In the genomic region with DNA sequence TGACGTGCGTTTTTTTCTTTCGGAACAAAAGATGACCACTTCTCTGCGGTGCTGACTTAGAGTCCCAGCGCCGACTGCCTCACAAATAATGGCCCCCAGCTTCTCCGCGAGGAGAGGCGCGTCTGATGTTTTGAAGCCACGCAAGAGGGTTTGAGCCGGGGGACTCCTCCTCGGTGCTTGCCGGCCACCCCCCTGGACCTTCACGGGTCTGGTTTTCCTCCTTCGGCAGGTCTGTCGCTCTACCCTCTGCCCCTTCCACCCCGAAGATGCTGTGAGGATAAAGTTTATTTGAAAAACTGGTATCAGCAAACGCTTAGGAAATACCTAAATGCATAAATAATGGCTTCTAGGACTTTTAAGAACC, we compare ENCODE assay signal across 8 cellular contexts. TPM values are rescaled to one million over a fixed set of nuclear protein-coding genes. Genes with fewer than 3 reads are reported as not detected.
A peak's percentile ranks its signal among the peaks of the same experiment; 100 is the strongest.
DNase-seq lines count a peak whose midpoint lies in the region; ATAC-seq and TF ChIP-seq lines count a peak whose summit lies in the region.

No MANE protein-coding gene starts in this region.

- peaks cover 35% of the 10 kb centered on the region for H3K4me1 ChIP-seq in suprapubic skin

- no peak for DNase-seq in stimulated activated naive CD8-positive, alpha-beta T cell treated with anti-CD3 and anti-CD28 coated beads, Interleukin-15, Interleukin-2, amounts not matched to agents 100 U/mL and 50 U/mL, for 24 hours
- DNase-seq in activated naive CD4-positive, alpha-beta T cell treated with anti-CD3 and anti-CD28 coated beads, Interleukin-2, amount 50 U/mL, for 72 hours (ENCODE audit: low spot score in 2 of 2) = peak in 1 of 2 donors; percentile 17
- DNase-seq in immature natural killer cell (no peak), suprapubic skin (ENCODE audit: low spot score in 2 of 2) (no peak), HCEC 1CT (no peak), H4 (ENCODE audit: low spot score) (no peak)

- H3K4me3 Mint-ChIP-seq in stimulated activated naive CD8-positive, alpha-beta T cell treated with anti-CD3 and anti-CD28 coated beads, Interleukin-15, Interleukin-2, amounts not matched to agents 100 ng/mL and 50 ng/mL, for 24 hours = peak overlapping the region; percentile 95
- peak overlapping the region; percentile 94 to 98 (median 96) for H3K4me3 Mint-ChIP-seq in immature natural killer cell

- no peaks in the 10 kb centered on the region for H3K27me3 Mint-ChIP-seq in stimulated activated naive CD8-positive, alpha-beta T cell treated with anti-CD3 and anti-CD28 coated beads, Interleukin-15, Interleukin-2, amounts not matched to agents 100 ng/mL and 50 ng/mL, for 24 hours
- peaks cover 0 to 11% (median 9%) of the 10 kb centered on the region in 3 donors for H3K27me3 Mint-ChIP-seq in immature natural killer cell (ENCODE audit: low read depth in 3 of 3)

- no peak for TF ChIP-seq EP300 in suprapubic skin (IDR thresholded peaks at IDR 0.05)

- peak overlapping the region; percentile 99 for H3K4me3 ChIP-seq in suprapubic skin

- H3K27me3 ChIP-seq in suprapubic skin = no peaks in the 10 kb centered on the region

- ATAC-seq in stimulated activated naive CD8-positive, alpha-beta T cell treated with anti-CD3 and anti-CD28 coated beads, Interleukin-15, Interleukin-2, amounts not matched to agents 100 U/mL and 50 U/mL, for 24 hours = no peak
- peak in 1 of 2 donors; percentile 9 for ATAC-seq in activated naive CD4-positive, alpha-beta T cell treated with anti-CD3 and anti-CD28 coated beads, Interleukin-2, amount 50 U/mL, for 72 hours
- no peak for ATAC-seq in HG03280 (IDR thresholded peaks at IDR 0.05; ENCODE audit: unreplicated experiment)

- H3K27ac Mint-ChIP-seq in stimulated activated naive CD8-positive, alpha-beta T cell treated with anti-CD3 and anti-CD28 coated beads, Interleukin-15, Interleukin-2, amounts not matched to agents 100 ng/mL and 50 ng/mL, for 24 hours = peak overlapping the region; percentile 89
- H3K27ac Mint-ChIP-seq in activated naive CD4-positive, alpha-beta T cell treated with anti-CD3 and anti-CD28 coated beads, Interleukin-2, amount 50 U/mL, for 72 hours = peak overlapping the region; percentile 89 to 97
- peak overlapping the region; percentile 93 to 97 (median 96) for H3K27ac Mint-ChIP-seq in immature natural killer cell

- H3K4me1 Mint-ChIP-seq in stimulated activated naive CD8-positive, alpha-beta T cell treated with anti-CD3 and anti-CD28 coated beads, Interleukin-15, Interleukin-2, amounts not matched to agents 100 ng/mL and 50 ng/mL, for 24 hours (ENCODE audit: low read depth) = peaks cover 60% of the 10 kb centered on the region
- H3K4me1 Mint-ChIP-seq in immature natural killer cell = peaks cover 56 to 65% of the 10 kb centered on the region in 2 donors

- no peak for TF ChIP-seq POLR2A in suprapubic skin (IDR thresholded peaks at IDR 0.05)

- H3K27ac ChIP-seq in suprapubic skin = peak overlapping the region; percentile 86

- WGBS in suprapubic skin = under 1% methylated on average over 16 of the region's 19 CpGs

- H3K9me3 Mint-ChIP-seq in stimulated activated naive CD8-positive, alpha-beta T cell treated with anti-CD3 and anti-CD28 coated beads, Interleukin-15, Interleukin-2, amounts not matched to agents 100 ng/mL and 50 ng/mL, for 24 hours = no peaks in the 10 kb centered on the region
- H3K9me3 Mint-ChIP-seq in activated naive CD4-positive, alpha-beta T cell treated with anti-CD3 and anti-CD28 coated beads, Interleukin-2, amount 50 U/mL, for 72 hours = no peaks in the 10 kb centered on the region
- H3K9me3 Mint-ChIP-seq in immature natural killer cell = no peaks in the 10 kb centered on the region

- TF ChIP-seq CTCF in suprapubic skin (IDR thresholded peaks at IDR 0.05) = no peak

- no peaks in the 10 kb centered on the region for H3K9me3 ChIP-seq in suprapubic skin

- H3K36me3 ChIP-seq in suprapubic skin = peaks cover 24% of the 10 kb centered on the region

- H3K36me3 Mint-ChIP-seq in stimulated activated naive CD8-positive, alpha-beta T cell treated with anti-CD3 and anti-CD28 coated beads, Interleukin-15, Interleukin-2, amounts not matched to agents 100 ng/mL and 50 ng/mL, for 24 hours (ENCODE audit: low read depth) = peaks cover 32% of the 10 kb centered on the region
- H3K36me3 Mint-ChIP-seq in activated naive CD4-positive, alpha-beta T cell treated with anti-CD3 and anti-CD28 coated beads, Interleukin-2, amount 50 U/mL, for 72 hours = peaks cover 33 to 43% of the 10 kb centered on the region in 2 donors
- H3K36me3 Mint-ChIP-seq in immature natural killer cell = peaks cover 3 to 14% (median 9%) of the 10 kb centered on the region in 3 donors

RNA-seq across cellular contexts. Expression of a gene that starts 0.6 kb away (rescaled TPM):
- total RNA-seq in activated naive CD4-positive, alpha-beta T cell treated with anti-CD3 and anti-CD28 coated beads, Interleukin-2, amount 50 U/mL, for 72 hours = 10 to 100 TPM; 50.7 to 58.5 TPM
- polyA plus RNA-seq in immature natural killer cell = 10 to 100 TPM; 21.6 to 51.8 (median 25.1) TPM
- total RNA-seq in suprapubic skin = 10 to 100 TPM; 22.6 to 51.4 (median 34.4) TPM
- 2.6 and 2.8 TPM in 2 replicates for total RNA-seq in H4 (2014; rRNA removed; shearing (Covaris generic))

RNA-seq across cellular contexts. Expression of a gene that starts 0.8 kb away (rescaled TPM):
- total RNA-seq in activated naive CD4-positive, alpha-beta T cell treated with anti-CD3 and anti-CD28 coated beads, Interleukin-2, amount 50 U/mL, for 72 hours = 10 to 100 TPM; 43.9 to 58.4 TPM
- 100 to 1,000 TPM; 147 to 196 (median 173) TPM for polyA plus RNA-seq in immature natural killer cell
- 10 to 100 TPM; 32.7 to 71.9 (median 43.7) TPM for total RNA-seq in suprapubic skin
- total RNA-seq in H4 (2014; rRNA removed; shearing (Covaris generic)) = 52.7 and 58.8 TPM in 2 replicates

RNA-seq across cellular contexts. Expression of a gene that starts 11.9 kb away (rescaled TPM):
- total RNA-seq in activated naive CD4-positive, alpha-beta T cell treated with anti-CD3 and anti-CD28 coated beads, Interleukin-2, amount 50 U/mL, for 72 hours = 10 to 100 TPM; 33.4 to 48.6 TPM
- 100 to 1,000 TPM in 2 of 3 donors, 10 to 100 TPM in 1; 89.3 to 131 (median 108) TPM for polyA plus RNA-seq in immature natural killer cell
- 10 to 100 TPM; 31.7 to 44.7 (median 36.3) TPM for total RNA-seq in suprapubic skin
- total RNA-seq in H4 (2014; rRNA removed; shearing (Covaris generic)) = 37.1 and 73.7 TPM in 2 replicates

RNA-seq across cellular contexts. Expression of a gene that starts 32.9 kb away (rescaled TPM):
- 10 to 100 TPM; 17.2 to 29.7 TPM for total RNA-seq in activated naive CD4-positive, alpha-beta T cell treated with anti-CD3 and anti-CD28 coated beads, Interleukin-2, amount 50 U/mL, for 72 hours
- polyA plus RNA-seq in immature natural killer cell = 10 to 100 TPM; 23.2 to 45.1 (median 25.8) TPM
- total RNA-seq in suprapubic skin = 10 to 100 TPM; 18.0 to 24.5 (median 20.8) TPM
- 45.5 and 57.7 TPM in 2 replicates for total RNA-seq in H4 (2014; rRNA removed; shearing (Covaris generic))
